Comparison of ENCODE assay signal across 14 cellular contexts in genomic region chr10:28113202-28113601, GRCh38.
DNase-seq lines count a peak whose midpoint lies in the region; ATAC-seq and TF ChIP-seq lines count a peak whose summit lies in the region.
"Had no signal": no experiment of that assay in that cellular context is flagged by ENCODE, and none has a peak within 500 bp of the region (broad histone marks: within the 10 kb centered on the region; RNA-seq: fewer than 3 reads in every experiment).

No MANE protein-coding gene starts in this region.

- H3K79me1 ChIP-seq in H9 (ENCODE audit: insufficient read depth, low read depth, low read length, poor library complexity, severe bottlenecking), result no peaks in the 10 kb centered on the region

- no peak overlapping the region for H3K9ac ChIP-seq in H9 (ENCODE audit: extremely low read depth, insufficient read length, low read length)

- no peak overlapping the region for H3K27ac ChIP-seq in H9 (ENCODE audit: insufficient read length, low read depth, low read length)
- H3K27ac ChIP-seq in RWPE1, result no peak overlapping the region; the same call in 1 of the 2 replicates
- H3K27ac ChIP-seq: C4-2B had no signal

- TF ChIP-seq CTCF in H9 (conservative IDR thresholded peaks at IDR 0.05) (no peak), RWPE1 (conservative IDR thresholded peaks at IDR 0.05; ENCODE audit: low read depth) (no peak)

- no peak overlapping the region for H3T11ph ChIP-seq in H9 (ENCODE audit: low read length)

- POLR2A ChIA-PET in RWPE1 (lab: Yijun Ruan, JAX; ENCODE audit: low non-redundant PET), result no interaction called here

- no peak overlapping the region for H2BK20ac ChIP-seq in H9 (ENCODE audit: low read depth, low read length, poor library complexity, severe bottlenecking)

- H3K36me3 Mint-ChIP-seq in H9 (ENCODE audit: insufficient read depth in 1 of 3, low read depth in 3 of 3), result no peaks in the 10 kb centered on the region; a peak in 1 of 7 replicates

- no peak for ATAC-seq in GM18870 (IDR thresholded peaks at IDR 0.05; ENCODE audit: unreplicated experiment)
- ATAC-seq: GM12878 had no signal

- no CpG with 5 or more reads among the region's 3 CpGs for WGBS in H9 (ENCODE audit: extremely low coverage, insufficient read length, low lambda C conversion rate)

- H2BK5ac ChIP-seq in H9 (ENCODE audit: insufficient read length, low read length), result no peak overlapping the region

- no peak overlapping the region for H3K23ac ChIP-seq in H9 (ENCODE audit: insufficient read length, low read depth, low read length)

- no peak overlapping the region for H2BK120ac ChIP-seq in H9 (ENCODE audit: low read depth, low read length, poor library complexity, severe bottlenecking)

- H2AFZ ChIP-seq in H9 (ENCODE audit: low read length), result no peak overlapping the region

- H3K4me1 Mint-ChIP-seq in H9, result peaks cover 0 to 12% of the 10 kb centered on the region in 2 experiments; a peak in 2 of 4 replicates
- H3K4me1 Mint-ChIP-seq: B cell; CD4-positive, alpha-beta memory T cell had no signal

- H4K20me1 ChIP-seq in H9 (ENCODE audit: control insufficient read depth, insufficient read depth, insufficient read length), result no peaks in the 10 kb centered on the region

- H4K91ac ChIP-seq in H9 (ENCODE audit: insufficient read length, low read depth, low read length), result no peak overlapping the region

- CTCF ChIA-PET in RWPE1 (lab: Yijun Ruan, JAX), result no interaction called here

- no peak overlapping the region for H2BK15ac ChIP-seq in H9 (ENCODE audit: low read depth, low read length)

- H2AK5ac ChIP-seq in H9 (ENCODE audit: insufficient read length, low read length), result no peak overlapping the region

- H3K27ac Mint-ChIP-seq in H9, result peak overlapping the region in 2 of 3 experiments; percentile 20 to 85; a peak in 3 of 7 replicates
- H3K27ac Mint-ChIP-seq: B cell had no signal

- DNase-seq in DMS53 (lab: John Stamatoyannopoulos, UW) (peak; percentile 91), H9 (no peak), NCI-H2029 treated with DMSO at 0.1 percent for 48 hours (lab: John Stamatoyannopoulos, UW) (peak; percentile 30), kidney tubule cell (ENCODE audit: low spot score) (peak; percentile 25), SHP77 (lab: John Stamatoyannopoulos, UW) (no peak), RWPE1 (ENCODE audit: low spot score) (no peak)
- DNase-seq: CD4-positive, alpha-beta memory T cell; GOT3; HCEC 1CT; KBM-7 had no signal

- no peak overlapping the region for H4K5ac ChIP-seq in H9 (ENCODE audit: insufficient read length, low read depth, low read length)

- H3K9me3 ChIP-seq in H9 (ENCODE audit: control insufficient read depth, low read depth, low read length), result no peaks in the 10 kb centered on the region

- H3K27me3 Mint-ChIP-seq in H9 (ENCODE audit: low read depth), result no peaks in the 10 kb centered on the region
- H3K27me3 Mint-ChIP-seq: B cell; CD4-positive, alpha-beta memory T cell had no signal

- no peak overlapping the region for H2BK12ac ChIP-seq in H9 (ENCODE audit: insufficient read length, low read depth, low read length)

- H3K4me1 ChIP-seq in H9 (ENCODE audit: insufficient read depth, low read length), result no peaks in the 10 kb centered on the region

- H3K79me2 ChIP-seq in H9 (ENCODE audit: insufficient read depth, low read length), result no peaks in the 10 kb centered on the region

- H3K23me2 ChIP-seq in H9 (ENCODE audit: insufficient read length, low read depth, low read length, poor library complexity, severe bottlenecking), result no peaks in the 10 kb centered on the region

- H3K56ac ChIP-seq in H9 (ENCODE audit: insufficient read length, low read depth, low read length), result no peak overlapping the region

- H3K4ac ChIP-seq in H9 (ENCODE audit: low read depth, low read length), result no peak overlapping the region

- H3K14ac ChIP-seq in H9 (ENCODE audit: insufficient read depth, low read length), result no peak overlapping the region

- no peak overlapping the region for H3K18ac ChIP-seq in H9 (ENCODE audit: insufficient read length, low read depth, low read length)

- no peaks in the 10 kb centered on the region for H3K9me3 Mint-ChIP-seq in H9

- no peak overlapping the region for H3K4me2 ChIP-seq in H9 (ENCODE audit: insufficient read depth, insufficient read length, low read length)

- no peak overlapping the region for H3K4me3 Mint-ChIP-seq in H9
- H3K4me3 Mint-ChIP-seq: B cell; CD4-positive, alpha-beta memory T cell had no signal

- no peaks in the 10 kb centered on the region for H3K27me3 ChIP-seq in H9 (ENCODE audit: insufficient read depth, low read length)

- no peak overlapping the region for H4K8ac ChIP-seq in H9 (replicated peaks; ENCODE audit: insufficient read length, low read depth, low read length)

Comparison
In these comparisons a context has a peak if more than half of its experiments do, and no peak if none do; other contexts are left out.
1. DNase-seq: peak in DMS53 (single experiment), NCI-H2029 treated with DMSO at 0.1 percent for 48 hours (single experiment) and kidney tubule cell (single experiment); none in H9 (single experiment), SHP77 (0 of 2) and RWPE1 (single experiment).